8 cellular contexts compared by ENCODE assay signal in the genomic region with DNA sequence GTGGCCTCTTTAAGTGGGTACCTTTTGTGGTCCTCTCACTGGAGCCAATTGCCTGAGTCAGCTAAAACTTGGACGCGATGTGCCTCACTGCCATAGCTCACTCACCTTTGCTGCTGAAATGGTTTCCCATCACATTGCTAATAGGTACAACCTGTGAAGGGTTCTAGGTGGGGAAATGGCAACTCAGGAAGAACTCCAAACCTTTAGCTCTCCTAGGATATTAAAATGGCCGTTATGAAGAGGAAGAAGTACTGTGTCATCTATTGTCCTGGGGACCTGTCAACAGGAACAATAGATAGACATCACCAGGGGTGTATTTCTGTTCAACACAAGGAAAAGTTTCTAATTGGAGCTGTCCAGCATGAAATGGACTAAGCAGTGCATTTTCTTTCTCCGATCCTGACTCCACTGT. TPM values are rescaled to one million over a fixed set of nuclear protein-coding genes. Genes with fewer than 3 reads are reported as not detected.
DNase-seq lines count a peak whose midpoint lies in the region; ATAC-seq, FAIRE-seq and TF ChIP-seq lines count a peak whose summit lies in the region.
"Had no signal": no experiment of that assay in that cellular context is flagged by ENCODE, and none has a peak within 500 bp of the region (broad histone marks: within the 10 kb centered on the region; RNA-seq: fewer than 3 reads in every experiment).

No MANE protein-coding gene starts in this region.

- H3K27ac Mint-ChIP-seq in activated naive CD4-positive, alpha-beta T cell treated with anti-CD3 and anti-CD28 coated beads, Interleukin-2, amount 50 U/mL, for 72 hours, result peak overlapping the region; percentile 97 to 100
- H3K27ac Mint-ChIP-seq in stimulated activated naive B cell treated with anti-CD40 and anti-IgM and Interleukin-4, amounts not matched to agents 10 μg/mL and 1 μg/mL and 100 μg/mL, for 72 hours, result peak overlapping the region; percentile 88

- H3K9ac ChIP-seq in HUES6 (ENCODE audit: low read length) (peak overlapping the region; percentile 100), kidney (ENCODE audit: low read length in 2 of 2) (peak overlapping the region in 1 of 2 donors; percentile 84)

- peak overlapping the region; percentile 94 for H3K4me3 ChIP-seq in HUES6 (ENCODE audit: low read depth, low read length)
- peak overlapping the region; percentile 87 to 89 for H3K4me3 ChIP-seq in kidney (ENCODE audit: low read length in 2 of 2)

- peaks cover 7% of the 10 kb centered on the region; the same call in 1 of the 2 replicates for H3K4me1 ChIP-seq in HUES6 (ENCODE audit: control insufficient read depth, insufficient read depth, low read length)
- peaks cover 4 to 13% of the 10 kb centered on the region in 2 donors for H3K4me1 ChIP-seq in kidney (ENCODE audit: control insufficient read depth in 1 of 2, insufficient read depth in 1 of 2, low read depth in 1 of 2, low read length in 2 of 2)

- H3K27me3 ChIP-seq in HUES6 (ENCODE audit: control insufficient read depth, insufficient read depth, low read length), result no peaks in the 10 kb centered on the region

- H3K4me1 Mint-ChIP-seq in stimulated activated naive B cell treated with anti-CD40 and anti-IgM and Interleukin-4, amounts not matched to agents 10 μg/mL and 1 μg/mL and 100 μg/mL, for 72 hours, result peaks cover 33 to 49% of the 10 kb centered on the region in 2 donors

- DNase-seq in activated naive CD4-positive, alpha-beta T cell treated with anti-CD3 and anti-CD28 coated beads, Interleukin-2, amount 50 U/mL, for 72 hours (ENCODE audit: low spot score in 2 of 2), result no peak
- DNase-seq in kidney, result no peak
- DNase-seq in stimulated activated naive B cell treated with anti-CD40 and anti-IgM and Interleukin-4, amounts not matched to agents 10 μg/mL and 1 μg/mL and 100 μg/mL, for 72 hours, result no peak
- DNase-seq in NOMO-1 treated with DMSO at 0.1 percent for 48 hours (lab: John Stamatoyannopoulos, UW; ENCODE audit: unreplicated experiment), result no peak
- DNase-seq in OCI-M2 (lab: John Stamatoyannopoulos, UW; ENCODE audit: unreplicated experiment), result no peak

- H3K4me3 Mint-ChIP-seq in stimulated activated naive B cell treated with anti-CD40 and anti-IgM and Interleukin-4, amounts not matched to agents 10 μg/mL and 1 μg/mL and 100 μg/mL, for 72 hours, result peak overlapping the region; percentile 94 to 100

- intact Hi-C loops in kidney (cut with DNase I), result no loop called here

- H3K27ac ChIP-seq in HUES6 (ENCODE audit: low read depth, low read length) (no peak overlapping the region), kidney (ENCODE audit: low read depth in 2 of 2, low read length in 2 of 2) (no peak overlapping the region)
- H3K27ac ChIP-seq: VCaP had no signal

- H3K36me3 Mint-ChIP-seq in activated naive CD4-positive, alpha-beta T cell treated with anti-CD3 and anti-CD28 coated beads, Interleukin-2, amount 50 U/mL, for 72 hours, result peaks cover 27 to 41% of the 10 kb centered on the region in 2 donors
- H3K36me3 Mint-ChIP-seq in stimulated activated naive B cell treated with anti-CD40 and anti-IgM and Interleukin-4, amounts not matched to agents 10 μg/mL and 1 μg/mL and 100 μg/mL, for 72 hours, result peaks cover 40 to 42% of the 10 kb centered on the region in 2 donors

- no peak for TF ChIP-seq CTCF in kidney (IDR thresholded peaks at IDR 0.05; ENCODE audit: borderline replicate concordance, extremely low read depth, insufficient read depth)

- H3K9me3 ChIP-seq in HUES6 (ENCODE audit: control insufficient read depth, insufficient read depth, low read depth, low read length), result no peaks in the 10 kb centered on the region
- no peaks in the 10 kb centered on the region for H3K9me3 ChIP-seq in kidney (ENCODE audit: control insufficient read depth in 1 of 2, low read length in 2 of 2)

- no peak for FAIRE-seq in kidney (lab: Jason Lieb, UNC)

- no peak for ATAC-seq in activated naive CD4-positive, alpha-beta T cell treated with anti-CD3 and anti-CD28 coated beads, Interleukin-2, amount 50 U/mL, for 72 hours
- no peak for ATAC-seq in stimulated activated naive B cell treated with anti-CD40 and anti-IgM and Interleukin-4, amounts not matched to agents 10 μg/mL and 1 μg/mL and 100 μg/mL, for 72 hours (replicated peaks)
- no peak for ATAC-seq in GM19395 (IDR thresholded peaks at IDR 0.05; ENCODE audit: unreplicated experiment)

- H3K36me3 ChIP-seq in HUES6 (ENCODE audit: control insufficient read depth, insufficient read depth, low read length) (peaks cover 27% of the 10 kb centered on the region), kidney (ENCODE audit: control insufficient read depth in 1 of 2, insufficient read depth in 2 of 2, low read length in 2 of 2) (peaks cover 15 to 19% of the 10 kb centered on the region in 2 donors)

- H3K9me3 Mint-ChIP-seq in activated naive CD4-positive, alpha-beta T cell treated with anti-CD3 and anti-CD28 coated beads, Interleukin-2, amount 50 U/mL, for 72 hours, result no peaks in the 10 kb centered on the region
- H3K9me3 Mint-ChIP-seq in stimulated activated naive B cell treated with anti-CD40 and anti-IgM and Interleukin-4, amounts not matched to agents 10 μg/mL and 1 μg/mL and 100 μg/mL, for 72 hours, result no peaks in the 10 kb centered on the region

- no peaks in the 10 kb centered on the region for H3K27me3 Mint-ChIP-seq in stimulated activated naive B cell treated with anti-CD40 and anti-IgM and Interleukin-4, amounts not matched to agents 10 μg/mL and 1 μg/mL and 100 μg/mL, for 72 hours

RNA-seq across cellular contexts. Expression of gene ZNF655, which starts 1.2 kb away (rescaled TPM):
- 10 to 100 TPM; 50.8 to 66.7 TPM for total RNA-seq in activated naive CD4-positive, alpha-beta T cell treated with anti-CD3 and anti-CD28 coated beads, Interleukin-2, amount 50 U/mL, for 72 hours
- total RNA-seq in kidney, result 66.8 TPM
- polyA plus RNA-seq in kidney (ENCODE audit: insufficient read depth, low read depth, low replicate concordance), result 30.4 TPM

RNA-seq across cellular contexts. Expression of gene FAM200A, which starts 5.3 kb away (rescaled TPM):
- total RNA-seq in activated naive CD4-positive, alpha-beta T cell treated with anti-CD3 and anti-CD28 coated beads, Interleukin-2, amount 50 U/mL, for 72 hours, result 1 to 10 TPM; 2.2 to 5.4 TPM
- total RNA-seq in kidney, result 6.8 TPM
- polyA plus RNA-seq in kidney (ENCODE audit: insufficient read depth, low read depth, low replicate concordance), result 6.9 TPM

RNA-seq across cellular contexts. Expression of gene TMEM225B, which starts 40.9 kb away (rescaled TPM):
- total RNA-seq in activated naive CD4-positive, alpha-beta T cell treated with anti-CD3 and anti-CD28 coated beads, Interleukin-2, amount 50 U/mL, for 72 hours, result 1 to 10 TPM in 1 of 2 donors, under 1 TPM in 1; 0.76 to 4.1 TPM
- 2.6 TPM for total RNA-seq in kidney
- polyA plus RNA-seq in kidney (ENCODE audit: insufficient read depth, low read depth, low replicate concordance), result 1.6 TPM

RNA-seq across cellular contexts. Expression of gene ZKSCAN5, which starts 52.7 kb away (rescaled TPM):
- 10 to 100 TPM in 1 of 2 donors, 1 to 10 TPM in 1; 9.6 to 14.0 TPM for total RNA-seq in activated naive CD4-positive, alpha-beta T cell treated with anti-CD3 and anti-CD28 coated beads, Interleukin-2, amount 50 U/mL, for 72 hours
- total RNA-seq in kidney, result 9.1 TPM
- 4.6 TPM for polyA plus RNA-seq in kidney (ENCODE audit: insufficient read depth, low read depth, low replicate concordance)

RNA-seq across cellular contexts. Expression of gene ZNF394, which starts 57.1 kb away (rescaled TPM):
- 10 to 100 TPM; 25.0 to 50.7 TPM for total RNA-seq in activated naive CD4-positive, alpha-beta T cell treated with anti-CD3 and anti-CD28 coated beads, Interleukin-2, amount 50 U/mL, for 72 hours
- total RNA-seq in kidney, result 33.6 TPM
- polyA plus RNA-seq in kidney (ENCODE audit: insufficient read depth, low read depth, low replicate concordance), result 15.7 TPM
